8 cellular contexts compared by ENCODE assay signal in genomic region chr10:42637648-42638052, GRCh38. TPM values are rescaled to one million over a fixed set of nuclear protein-coding genes. Genes with fewer than 3 reads are reported as not detected.
DNase-seq lines count a peak whose midpoint lies in the region; TF ChIP-seq lines count a peak whose summit lies in the region.

No MANE protein-coding gene starts in this region.

- H3K9ac ChIP-seq in liver (ENCODE audit: low read depth in 1 of 2, low read length in 2 of 2): peak overlapping the region; percentile 57 to 73

- peak overlapping the region; percentile 70 to 97 (median 90) for H3K27ac ChIP-seq in adrenal gland
- peak overlapping the region; percentile 94 to 96 for H3K27ac ChIP-seq in liver (ENCODE audit: low read depth in 1 of 2, low read length in 2 of 2)
- H3K27ac ChIP-seq in tibial artery: peak overlapping the region; percentile 81 to 92

- TF ChIP-seq POLR2A in adrenal gland (IDR thresholded peaks at IDR 0.05): no peak

- DNase-seq in activated T-cell treated with anti-CD3 and anti-CD28 coated beads for 4 hours: peak; percentile 1
- DNase-seq in activated T-cell treated with anti-CD3 and anti-CD28 coated beads, Interleukin-2, amount 50 U/mL, for 1 hour: no peak
- peak in 1 of 7 donors; percentile 2 for DNase-seq in adrenal gland
- DNase-seq in tibial artery: no peak
- DNase-seq in OCI-M2 (lab: John Stamatoyannopoulos, UW; ENCODE audit: unreplicated experiment): no peak
- no peak for DNase-seq in HT-29 (ENCODE audit: low spot score)
- no peak for DNase-seq in ACHN

- in situ Hi-C loops in ACHN (cut with HindIII; ENCODE audit: low pct_ligation_motif_present, low pct_unique_long_range_greater_than_20kb, low sequenced_read_pairs): no loop called here

- no peak for TF ChIP-seq RAD21 in liver (IDR thresholded peaks at IDR 0.05)

- H3K36me3 ChIP-seq in adrenal gland (replicated peaks in 1 of 2) (no peaks in the 10 kb centered on the region), liver (ENCODE audit: control insufficient read depth in 4 of 4, insufficient read depth in 3 of 4, low read depth in 1 of 4, low read length in 3 of 4) (peaks cover 0 to 2% (median 0%) of the 10 kb centered on the region in 4 donors), tibial artery (peaks cover 0 to 12% (median 1%) of the 10 kb centered on the region in 3 donors)

- H3K9me3 ChIP-seq in adrenal gland (replicated peaks in 1 of 3) (no peaks in the 10 kb centered on the region), liver (ENCODE audit: control insufficient read depth in 4 of 4, low read length in 3 of 4) (no peaks in the 10 kb centered on the region), tibial artery (no peaks in the 10 kb centered on the region)

- H3K27me3 ChIP-seq in adrenal gland (no peaks in the 10 kb centered on the region), liver (ENCODE audit: control insufficient read depth in 4 of 4, insufficient read depth in 4 of 4, low read length in 3 of 4) (no peaks in the 10 kb centered on the region), tibial artery (no peaks in the 10 kb centered on the region)

- 25 to 35% (median 31%) methylated on average over 9 to 10 of the region's 10 CpGs for WGBS in adrenal gland, 4 donors
- 10% methylated on average over 10 of the region's 10 CpGs for WGBS in liver

- H3K4me1 ChIP-seq in adrenal gland (replicated peaks in 1 of 2) (peaks cover 5 to 10% of the 10 kb centered on the region in 2 donors), liver (ENCODE audit: control insufficient read depth in 4 of 4, insufficient read depth in 4 of 4, low read length in 3 of 4) (peaks cover 2 to 31% (median 21%) of the 10 kb centered on the region in 4 donors), tibial artery (peaks cover 0 to 6% (median 3%) of the 10 kb centered on the region in 4 donors)

- intact Hi-C loops in adrenal gland (cut with DNase I): no loop called here
- intact Hi-C loops in tibial artery (cut with DNase I; ENCODE audit: low total_unique reads): no loop called here

- H3K4me3 ChIP-seq in adrenal gland (peak overlapping the region in 3 of 4 donors; percentile 69 to 89 (median 70)), liver (ENCODE audit: low read depth in 1 of 3, low read length in 3 of 3) (peak overlapping the region; percentile 77 to 94 (median 86)), tibial artery (peak overlapping the region; percentile 69 to 89)

- TF ChIP-seq CTCF in adrenal gland (IDR thresholded peaks at IDR 0.05) (no peak), liver (IDR thresholded peaks at IDR 0.05; ENCODE audit: low read depth, low read length, missing input control) (no peak), tibial artery (IDR thresholded peaks at IDR 0.05) (no peak)

TF ChIP-seq in liver, 16 proteins besides CTCF, POLR2A, EP300 and RAD21:
- TF ChIP-seq RXRA (IDR thresholded peaks at IDR 0.05) (peak in 1 of 2 donors; percentile 64), ATF3 (IDR thresholded peaks at IDR 0.05) (no peak), FOXA2 (IDR thresholded peaks at IDR 0.05) (no peak), NR2F2 (IDR thresholded peaks at IDR 0.05) (no peak), REST (IDR thresholded peaks at IDR 0.05) (no peak)

RNA-seq across cellular contexts. Expression of gene ZNF33B, which starts 0.7 kb away (rescaled TPM):
- 10 to 100 TPM; 11.4 to 43.0 (median 21.9) TPM for total RNA-seq in adrenal gland
- 10 to 100 TPM in 1 of 3 donors, 1 to 10 TPM in 2; 5.1 to 20.2 (median 6.7) TPM for polyA plus RNA-seq in adrenal gland
- 10 to 100 TPM; 10.0 to 16.0 TPM for total RNA-seq in liver
- 1 to 10 TPM; 5.6 to 7.0 TPM for polyA plus RNA-seq in liver
- total RNA-seq in HT-29 (2014; rRNA removed; shearing (Covaris generic)): 5.8 and 8.3 TPM in 2 replicates
